ENCODE assay signal across 1 cellular context in the genomic region with DNA sequence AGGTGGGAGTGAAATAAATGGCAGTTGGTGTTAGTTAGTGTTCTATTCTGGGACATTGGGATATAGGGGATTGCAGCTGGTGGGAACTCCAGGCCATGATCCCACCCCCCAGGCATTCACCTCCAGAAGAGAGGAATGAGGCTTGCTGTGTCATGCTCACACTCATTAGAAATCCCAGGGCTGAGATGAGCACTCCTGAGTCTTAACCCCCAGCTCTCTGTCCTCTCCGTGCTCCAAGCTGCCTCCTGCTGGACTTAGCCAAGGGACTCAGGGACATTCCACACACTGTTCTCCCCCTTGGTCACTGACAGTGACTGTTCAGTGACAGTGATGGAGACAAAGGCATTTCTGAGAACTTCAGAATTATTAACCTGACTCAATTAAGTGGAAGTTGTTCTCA.
A peak's percentile ranks its signal among the peaks of the same experiment; 100 is the strongest.
TF ChIP-seq lines count a peak whose summit lies in the region.

No MANE protein-coding gene starts in this region.

TF ChIP-seq in HepG2, 621 proteins besides CTCF, POLR2A, EP300 and RAD21:
- no peak for TF ChIP-seq ZFP90 (CRISPR knock-in tag; IDR thresholded peaks at IDR 0.05; ENCODE audit: borderline replicate concordance)
- no peak for TF ChIP-seq AGO1 (IDR thresholded peaks at IDR 0.05; ENCODE audit: low read depth, low read length, poor library complexity, severe bottlenecking)
- 0 out of 2 replicates have a peak, but pooled peaks have one; percentile 18 for TF ChIP-seq ZNF263 (CRISPR knock-in tag; IDR thresholded peaks at IDR 0.05)
